18 cellular contexts compared by ENCODE assay signal in genomic region chr2:22360735-22361374, GRCh38.
"Had no signal": no experiment of that assay in that cellular context is flagged by ENCODE, and none has a peak within 500 bp of the region (broad histone marks: within the 10 kb centered on the region; RNA-seq: fewer than 3 reads in every experiment).

No MANE protein-coding gene starts in this region.

- DNase-seq: activated CD4-positive, alpha-beta T cell treated with anti-CD3 and anti-CD28 coated beads for 1 hour; activated CD4-positive, alpha-beta T cell treated with anti-CD3 and anti-CD28 coated beads, Interleukin-2, amount 50 U/mL, for 48 hours; activated naive CD4-positive, alpha-beta T cell treated with anti-CD3 and anti-CD28 coated beads, Interleukin-2, amount 10 ng/mL, durations not matched to agents 7 days and 5 days; immature natural killer cell; posterior cingulate gyrus; right cardiac atrium; stimulated activated CD4-positive, alpha-beta T cell treated with anti-CD3 and anti-CD28 coated beads, Interleukin-15, amount 100 ng/mL, for 24 hours; stimulated activated CD4-positive, alpha-beta T cell treated with anti-CD3 and anti-CD28 coated beads, Interleukin-4, amount 100 ng/mL, for 1 hour; stimulated activated naive CD4-positive, alpha-beta T cell treated with Interleukin-2 at 50 U/mL for 16 hours; substantia nigra; T-helper 1 cell; T1000 had no signal

- H3K36me3 ChIP-seq: tibial nerve had no signal

- H3K27me3 ChIP-seq: tibial nerve had no signal

- FAIRE-seq: astrocyte, colon, frontal cortex had no signal

- ATAC-seq: natural killer cell treated with Interleukin-12 subunit alpha and Interleukin-12 subunit beta and Interleukin-15 and Interleukin-18, amount 100 ng/mL, for 72 hours; right cardiac atrium had no signal

- H3K27ac ChIP-seq: skin epidermis, tibial nerve had no signal

- H3K4me3 ChIP-seq: skin epidermis, tibial nerve had no signal
